Comparison of ENCODE assay signal across 30 cellular contexts in the genomic region with DNA sequence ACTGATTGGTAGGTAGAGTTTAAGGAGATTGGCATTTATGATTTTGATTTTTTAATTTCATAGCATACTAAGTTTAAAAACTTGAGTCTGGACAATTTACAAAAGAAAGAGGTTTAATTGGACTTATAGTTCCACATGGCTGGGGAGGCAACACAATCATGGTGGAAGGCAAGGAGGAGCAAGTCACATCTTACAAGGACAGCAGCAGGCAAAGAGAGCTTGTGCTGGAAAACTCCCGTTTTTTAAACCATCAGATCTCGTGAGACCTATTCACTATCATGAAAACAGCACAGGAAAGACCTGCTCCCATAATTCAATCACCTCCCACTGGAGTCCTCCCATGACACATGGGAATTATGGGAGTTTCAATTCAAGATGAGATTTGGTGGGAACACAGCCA.
DNase-seq lines count a peak whose midpoint lies in the region; ATAC-seq, FAIRE-seq and TF ChIP-seq lines count a peak whose summit lies in the region.
"Had no signal": no experiment of that assay in that cellular context is flagged by ENCODE, and none has a peak within 500 bp of the region (broad histone marks: within the 10 kb centered on the region; RNA-seq: fewer than 3 reads in every experiment).

No MANE protein-coding gene starts in this region.

- H3K27ac ChIP-seq in HEK293 (ENCODE audit: extremely low read depth, low read depth, low read length) (no peak overlapping the region), K562 (ENCODE audit: extremely low read depth, low read depth, low read length) (no peak overlapping the region)
- H3K27ac ChIP-seq: 22Rv1; A549; BLaER1; BLaER1 treated with 17β-estradiol and CSF1 and Interleukin-3, amounts not matched to agents 10 nM and 100 nM; C4-2B had no signal

- H3K4me3 ChIP-seq in HEK293 (ENCODE audit: low read depth, low read length) (no peak overlapping the region), K562 (no peak overlapping the region)
- H3K4me3 ChIP-seq: A549; BLaER1; BLaER1 treated with 17β-estradiol and CSF1 and Interleukin-3, amounts not matched to agents 10 nM and 100 nM had no signal

- H3K27me3 ChIP-seq in K562 (ENCODE audit: control insufficient read depth in 2 of 2, insufficient read depth in 2 of 2, low read length in 2 of 2): no peaks in the 10 kb centered on the region
- H3K27me3 ChIP-seq: BE2C; BLaER1; BLaER1 treated with 17β-estradiol and CSF1 and Interleukin-3, amounts not matched to agents 10 nM and 100 nM had no signal

- no peak overlapping the region for H2AFZ ChIP-seq in K562 (ENCODE audit: low read depth, low read length)

- no peak for TF ChIP-seq POLR2A in K562 (conservative IDR thresholded peaks at IDR 0.05)

- H3K79me2 ChIP-seq in K562 (ENCODE audit: control insufficient read depth, insufficient read depth, low read length): peaks cover 22% of the 10 kb centered on the region

- in situ Hi-C loops in K562 (cut with MboI): no loop called here

- CTCF ChIA-PET in HEK293 (lab: Yijun Ruan, JAX) (no interaction called here), K562 (lab: Yijun Ruan, JAX; ENCODE audit: low intra/inter-chr PET ratio) (no interaction called here)

- H3K9me1 ChIP-seq in K562 (ENCODE audit: control insufficient read depth, insufficient read depth, low read length): no peaks in the 10 kb centered on the region

- DNase-seq in K562 (ENCODE audit: extremely low read depth in 1 of 4, low spot score in 3 of 4) (no peak), kidney tubule cell (ENCODE audit: low spot score) (no peak), GM19238 (ENCODE audit: insufficient read length, low spot score) (no peak)
- DNase-seq: 8988T; ACHN; AML-193; BE2C; C1 segment of cervical spinal cord; Caco-2; Calu3; CD4-positive, alpha-beta memory T cell; CD4-positive, alpha-beta T cell; CD4-positive, CD25-positive, alpha-beta regulatory T cell; CD8-positive, alpha-beta memory T cell; CD8-positive, alpha-beta T cell; COR-L47; DMS 273 treated with DMSO at 0.1 percent for 48 hours; DMS153; DMS53; DMS79; DMS79 treated with DMSO at 0.1 percent for 48 hours; DND-41 had no signal

- H3K36me3 ChIP-seq in HEK293 (ENCODE audit: control insufficient read depth in 2 of 2, insufficient read depth in 1 of 2, low read length in 2 of 2) (no peaks in the 10 kb centered on the region), K562 (ENCODE audit: control insufficient read depth, insufficient read depth, low read length) (peaks cover 21% of the 10 kb centered on the region)
- H3K36me3 ChIP-seq: BE2C; BLaER1; BLaER1 treated with 17β-estradiol and CSF1 and Interleukin-3, amounts not matched to agents 10 nM and 100 nM had no signal

- POLR2A ChIA-PET in HEK293 (lab: Yijun Ruan, JAX): no interaction called here
- POLR2A ChIA-PET in K562 (lab: Yijun Ruan, JAX): interaction anchor here (0.6 kb wide), 1 partner anchor 197 kb away, joined by 3 read pairs; no protein-coding TSS in a partner anchor

- no TSS peak for BruUV-seq in K562 (replicated peaks; lab: Mats Ljungman, UMichigan)

- TF ChIP-seq EP300 in K562 (IDR thresholded peaks at IDR 0.05; ENCODE audit: low read length): no peak

- no peaks in the 10 kb centered on the region for H3K4me1 ChIP-seq in HEK293 (ENCODE audit: control insufficient read depth, insufficient read depth, low read length)
- H3K4me1 ChIP-seq in K562 (replicated peaks in 1 of 2; ENCODE audit: control insufficient read depth in 2 of 2, insufficient read depth in 2 of 2, low read length in 2 of 2): peaks cover 0 to 3% of the 10 kb centered on the region in 2 experiments; a peak in 2 of 5 replicates
- H3K4me1 ChIP-seq: A549; BE2C; BLaER1; BLaER1 treated with 17β-estradiol and CSF1 and Interleukin-3, amounts not matched to agents 10 nM and 100 nM; Caco-2 had no signal

- TF ChIP-seq RAD21 in K562 (CRISPR knock-in tag; conservative IDR thresholded peaks at IDR 0.05 in 1 of 2, IDR thresholded peaks at IDR 0.05 in 1 of 2): no peak

- no peaks in the 10 kb centered on the region for H4K20me1 ChIP-seq in K562 (replicated peaks; ENCODE audit: control insufficient read depth, insufficient read depth, low read length)
- H4K20me1 ChIP-seq: BLaER1; BLaER1 treated with 17β-estradiol and CSF1 and Interleukin-3, amounts not matched to agents 10 nM and 100 nM had no signal

- no peak for FAIRE-seq in K562 (lab: Jason Lieb, UNC)
- FAIRE-seq: A204.1, A549, D721Med had no signal

- H3K9me3 ChIP-seq in HEK293 (ENCODE audit: control insufficient read depth, insufficient read depth, low read depth, low read length) (no peaks in the 10 kb centered on the region), K562 (replicated peaks; ENCODE audit: control insufficient read depth, insufficient read depth, low read depth, low read length) (peaks cover 33% of the 10 kb centered on the region)
- H3K9me3 ChIP-seq: BE2C had no signal

- H3K9ac ChIP-seq in K562 (ENCODE audit: insufficient read depth in 1 of 2, low read depth in 2 of 2, low read length in 2 of 2): no peak overlapping the region
- H3K9ac ChIP-seq: BLaER1; BLaER1 treated with 17β-estradiol and CSF1 and Interleukin-3, amounts not matched to agents 10 nM and 100 nM had no signal

- 83% methylated on average over 2 of the region's 2 CpGs for WGBS in K562 (ENCODE audit: insufficient coverage, low coverage, missing lambda C conversion rate)

- TF ChIP-seq CTCF in HEK293 (tag by site-specific recombination; IDR thresholded peaks at IDR 0.05): no peak
- TF ChIP-seq CTCF in K562 (IDR thresholded peaks at IDR 0.05 in 2 of 3, conservative IDR thresholded peaks at IDR 0.05 in 1 of 3; ENCODE audit: insufficient read depth in 2 of 3, low read depth in 1 of 3, low read length in 3 of 3): no peak

- H3K4me2 ChIP-seq in K562 (ENCODE audit: insufficient read depth, low read length): no peak overlapping the region
- H3K4me2 ChIP-seq: A549; BLaER1; BLaER1 treated with 17β-estradiol and CSF1 and Interleukin-3, amounts not matched to agents 10 nM and 100 nM had no signal

- ATAC-seq in K562: no peak
- ATAC-seq: A549; CD8-positive, alpha-beta T cell had no signal

- intact Hi-C loops in K562 (cut with micrococcal nuclease): no loop called here

TF ChIP-seq in HEK293, 187 proteins besides CTCF, POLR2A, EP300 and RAD21:
- TF ChIP-seq SETDB1 (IDR thresholded peaks at IDR 0.05; ENCODE audit: insufficient read length, low read length) (peak; percentile 29), ZNF174 (tag by site-specific recombination; IDR thresholded peaks at IDR 0.05) (no peak), ZNF391 (tag by site-specific recombination; IDR thresholded peaks at IDR 0.05; ENCODE audit: borderline replicate concordance, low read depth) (no peak), ZXDB (tag by site-specific recombination; IDR thresholded peaks at IDR 0.05) (no peak), ZNF223 (tag by site-specific recombination; IDR thresholded peaks at IDR 0.05) (no peak), ZNF529 (tag by site-specific recombination; IDR thresholded peaks at IDR 0.05; ENCODE audit: insufficient replicate concordance) (no peak), ZNF600 (tag by site-specific recombination; IDR thresholded peaks at IDR 0.05) (no peak)
- TF ChIP-seq, protein P1, sequence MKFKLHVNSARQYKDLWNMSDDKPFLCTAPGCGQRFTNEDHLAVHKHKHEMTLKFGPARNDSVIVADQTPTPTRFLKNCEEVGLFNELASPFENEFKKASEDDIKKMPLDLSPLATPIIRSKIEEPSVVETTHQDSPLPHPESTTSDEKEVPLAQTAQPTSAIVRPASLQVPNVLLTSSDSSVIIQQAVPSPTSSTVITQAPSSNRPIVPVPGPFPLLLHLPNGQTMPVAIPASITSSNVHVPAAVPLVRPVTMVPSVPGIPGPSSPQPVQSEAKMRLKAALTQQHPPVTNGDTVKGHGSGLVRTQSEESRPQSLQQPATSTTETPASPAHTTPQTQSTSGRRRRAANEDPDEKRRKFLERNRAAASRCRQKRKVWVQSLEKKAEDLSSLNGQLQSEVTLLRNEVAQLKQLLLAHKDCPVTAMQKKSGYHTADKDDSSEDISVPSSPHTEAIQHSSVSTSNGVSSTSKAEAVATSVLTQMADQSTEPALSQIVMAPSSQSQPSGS (tag by site-specific recombination; IDR thresholded peaks at IDR 0.05; ENCODE audit: low read depth): no peak
TF ChIP-seq in HEK293: peak in this region for 1.

TF ChIP-seq in K562, 482 proteins besides CTCF, POLR2A, EP300 and RAD21:
- peak in 1 of 2 experiments; percentile 73; a peak in 1 of 3 replicates for TF ChIP-seq CBX3 (IDR thresholded peaks at IDR 0.05; ENCODE audit: borderline replicate concordance in 1 of 2, low read length in 2 of 2)
- TF ChIP-seq SNIP1 (IDR thresholded peaks at IDR 0.05; ENCODE audit: low read depth): no peak
- TF ChIP-seq ZFP36 (IDR thresholded peaks at IDR 0.05; ENCODE audit: low read depth, low read length, partially characterized antibody): peak; percentile 45
- peak; percentile 99 for TF ChIP-seq ZNF431 (CRISPR knock-in tag; IDR thresholded peaks at IDR 0.05)
- TF ChIP-seq, protein P2, sequence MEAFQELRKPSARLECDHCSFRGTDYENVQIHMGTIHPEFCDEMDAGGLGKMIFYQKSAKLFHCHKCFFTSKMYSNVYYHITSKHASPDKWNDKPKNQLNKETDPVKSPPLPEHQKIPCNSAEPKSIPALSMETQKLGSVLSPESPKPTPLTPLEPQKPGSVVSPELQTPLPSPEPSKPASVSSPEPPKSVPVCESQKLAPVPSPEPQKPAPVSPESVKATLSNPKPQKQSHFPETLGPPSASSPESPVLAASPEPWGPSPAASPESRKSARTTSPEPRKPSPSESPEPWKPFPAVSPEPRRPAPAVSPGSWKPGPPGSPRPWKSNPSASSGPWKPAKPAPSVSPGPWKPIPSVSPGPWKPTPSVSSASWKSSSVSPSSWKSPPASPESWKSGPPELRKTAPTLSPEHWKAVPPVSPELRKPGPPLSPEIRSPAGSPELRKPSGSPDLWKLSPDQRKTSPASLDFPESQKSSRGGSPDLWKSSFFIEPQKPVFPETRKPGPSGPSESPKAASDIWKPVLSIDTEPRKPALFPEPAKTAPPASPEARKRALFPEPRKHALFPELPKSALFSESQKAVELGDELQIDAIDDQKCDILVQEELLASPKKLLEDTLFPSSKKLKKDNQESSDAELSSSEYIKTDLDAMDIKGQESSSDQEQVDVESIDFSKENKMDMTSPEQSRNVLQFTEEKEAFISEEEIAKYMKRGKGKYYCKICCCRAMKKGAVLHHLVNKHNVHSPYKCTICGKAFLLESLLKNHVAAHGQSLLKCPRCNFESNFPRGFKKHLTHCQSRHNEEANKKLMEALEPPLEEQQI (IDR thresholded peaks at IDR 0.05): peak; percentile 87
